ENCODE assay signal across 8 cellular contexts in genomic region chr16:30787613-30788378, GRCh38. TPM values are rescaled to one million over a fixed set of nuclear protein-coding genes. Genes with fewer than 3 reads are reported as not detected.
DNase-seq lines count a peak whose midpoint lies in the region; ATAC-seq and TF ChIP-seq lines count a peak whose summit lies in the region.

No MANE protein-coding gene starts in this region.

- H3K36me3 ChIP-seq in heart right ventricle = peaks cover 0 to 16% (median 8%) of the 10 kb centered on the region in 9 donors
- no peaks in the 10 kb centered on the region for H3K36me3 ChIP-seq in uterus

- no peak for TF ChIP-seq CTCF in heart right ventricle (IDR thresholded peaks at IDR 0.05)
- no peak for TF ChIP-seq CTCF in choroid plexus epithelial cell (conservative IDR thresholded peaks at IDR 0.05; ENCODE audit: low read depth, low read length)
- no peak for TF ChIP-seq CTCF in uterus (IDR thresholded peaks at IDR 0.05)

- H3K9me3 ChIP-seq in heart right ventricle (no peaks in the 10 kb centered on the region), uterus (no peaks in the 10 kb centered on the region)

- no peak for TF ChIP-seq POLR2A in uterus (IDR thresholded peaks at IDR 0.05)

- DNase-seq in heart right ventricle (no peak), cardiac septum (ENCODE audit: low spot score) (no peak), choroid plexus epithelial cell (ENCODE audit: low read depth) (peak; percentile 47), midbrain (lab: John Stamatoyannopoulos, UW) (peak; percentile 51), uterus (no peak), iPS-NIHi7 (ENCODE audit: extremely low spot score) (no peak)

- peaks cover 10 to 26% (median 23%) of the 10 kb centered on the region in 9 donors for H3K4me1 ChIP-seq in heart right ventricle
- peaks cover 8 to 10% of the 10 kb centered on the region in 2 donors for H3K4me1 ChIP-seq in uterus

- H3K27me3 ChIP-seq in heart right ventricle = no peaks in the 10 kb centered on the region
- no peaks in the 10 kb centered on the region for H3K27me3 ChIP-seq in uterus

- WGBS in heart right ventricle, 2 donors = 37 to 39% methylated on average over 11 of the region's 11 CpGs

- H3K27ac ChIP-seq in heart right ventricle (peak overlapping the region; percentile 74 to 99 (median 96)), uterus (peak overlapping the region; percentile 84 to 90)

- ATAC-seq in heart right ventricle (no peak), HG03108 (IDR thresholded peaks at IDR 0.05; ENCODE audit: unreplicated experiment) (no peak), GM21737 (IDR thresholded peaks at IDR 0.05; ENCODE audit: unreplicated experiment) (no peak)

- intact Hi-C loops in heart right ventricle (cut with DNase I) (loop anchor here in 4 of 10 donors (1.0 kb wide), 1 partner anchor 18 kb away; no protein-coding TSS in a partner anchor), cardiac septum (cut with DNase I) (loop anchor here (1.0 to 5.0 kb wide), 3 partner anchors 18 to 135 kb away; partner anchors contain the start of genes BCL7C and FBXL19), uterus (cut with DNase I; ENCODE audit: low total_unique reads) (no loop called here)

- H3K4me3 ChIP-seq in heart right ventricle (peak overlapping the region; percentile 71 to 99 (median 88)), choroid plexus epithelial cell (ENCODE audit: low read depth, low read length) (peak overlapping the region; percentile 97), uterus (peak overlapping the region; percentile 78 to 80)

RNA-seq across cellular contexts. Expression of gene ZNF629, which starts 0.8 kb away (rescaled TPM):
- 10 to 100 TPM; 20.3 to 35.5 (median 27.6) TPM for total RNA-seq in heart right ventricle
- polyA plus RNA-seq in heart right ventricle = 10 to 100 TPM in 1 of 2 donors, 1 to 10 TPM in 1; 7.3 to 15.4 TPM
- total RNA-seq in cardiac septum = 22.7 TPM
- total RNA-seq in uterus = 10 to 100 TPM in 2 of 4 donors, 1 to 10 TPM in 2; 5.4 to 25.5 (median 10.7) TPM

RNA-seq across cellular contexts. Expression of gene RNF40, which starts 25.7 kb away (rescaled TPM):
- total RNA-seq in heart right ventricle = 10 to 100 TPM; 33.0 to 69.9 (median 42.6) TPM
- polyA plus RNA-seq in heart right ventricle = 10 to 100 TPM; 40.2 to 50.2 TPM
- 47.9 TPM for total RNA-seq in cardiac septum
- 100 to 1,000 TPM in 2 of 4 donors, 10 to 100 TPM in 2; 20.5 to 130 (median 86.0) TPM for total RNA-seq in uterus

RNA-seq across cellular contexts. Expression of gene CFAP119, which starts 25.9 kb away (rescaled TPM):
- total RNA-seq in heart right ventricle (1 to 10 TPM in 5 of 10 donors, under 1 TPM in 5; 0.44 to 2.2 (median 0.90) TPM), cardiac septum (1.0 TPM), uterus (1 to 10 TPM in 2 of 4 donors, not detected in 2; 4.1 to 9.1 TPM)
- polyA plus RNA-seq in heart right ventricle = 1 to 10 TPM; 1.9 to 2.3 TPM

RNA-seq across cellular contexts. Expression of gene PHKG2, which starts 39.6 kb away (rescaled TPM):
- total RNA-seq in heart right ventricle (10 to 100 TPM; 12.1 to 21.3 (median 15.0) TPM), cardiac septum (13.2 TPM), uterus (10 to 100 TPM; 13.5 to 44.7 (median 25.8) TPM)
- polyA plus RNA-seq in heart right ventricle = 10 to 100 TPM; 29.1 to 40.7 TPM

Comparison
In these comparisons a context has a peak if more than half of its experiments do, and no peak if none do; other contexts are left out.
1. DNase-seq: peak in choroid plexus epithelial cell (single experiment) and midbrain (single experiment); none in heart right ventricle (0 of 2), cardiac septum (single experiment), uterus (0 of 2) and iPS-NIHi7 (single experiment).
2. Peak in every context shown above with its lines, with median percentiles within 50 percentile points of each other: H3K4me3 ChIP-seq.